In the genomic region with DNA sequence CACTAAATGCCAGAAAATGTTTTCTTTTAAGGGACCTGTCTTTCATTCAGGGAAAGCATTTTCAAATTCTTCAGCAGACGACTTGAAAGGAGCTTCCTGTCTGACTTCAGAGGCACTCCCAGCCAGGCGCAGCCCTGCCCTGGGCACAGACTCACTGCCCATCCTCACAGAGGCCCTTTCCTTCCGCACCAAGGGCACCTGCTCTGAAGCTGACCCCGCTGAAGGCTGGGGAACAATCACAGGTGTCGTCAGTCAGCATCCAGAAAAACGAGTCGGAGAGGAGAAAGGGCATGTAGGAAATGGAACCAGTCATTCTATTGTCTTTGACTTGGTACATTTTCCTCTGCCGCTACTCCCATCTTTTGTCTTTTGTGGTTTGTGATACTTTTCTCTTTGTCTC, we compare ENCODE assay signal across 22 cellular contexts.
"Had no signal": no experiment of that assay in that cellular context is flagged by ENCODE, and none has a peak within 500 bp of the region (broad histone marks: within the 10 kb centered on the region; RNA-seq: fewer than 3 reads in every experiment).

No MANE protein-coding gene starts in this region.

- H3K4me1 ChIP-seq: colonic mucosa, left ventricle myocardium inferior, right lobe of liver, testis, transverse colon had no signal

- H3K4me3 Mint-ChIP-seq: activated naive CD8-positive, alpha-beta T cell; natural killer cell treated with Interleukin-12 subunit alpha and Interleukin-12 subunit beta and Interleukin-15 and Interleukin-18, amount 100 ng/mL, for 72 hours had no signal

- H3K9me3 Mint-ChIP-seq: natural killer cell treated with Interleukin-12 subunit alpha and Interleukin-12 subunit beta and Interleukin-15 and Interleukin-18, amount 100 ng/mL, for 72 hours had no signal

- H3K36me3 ChIP-seq: colonic mucosa, left ventricle myocardium inferior, neutrophil, right lobe of liver, transverse colon had no signal

- H3K4me3 ChIP-seq: colonic mucosa, dorsolateral prefrontal cortex, left ventricle myocardium inferior, mucosa of descending colon, right lobe of liver, testis, transverse colon had no signal

- H3K9me3 ChIP-seq: colonic mucosa, left ventricle myocardium inferior, mucosa of descending colon, neutrophil, right lobe of liver, testis, transverse colon had no signal

- ATAC-seq: activated CD4-positive, CD25-positive, alpha-beta regulatory T cell treated with anti-CD3 and anti-CD28 coated beads, Interleukin-2, amount 50 U/mL, for 24 hours; mucosa of descending colon; natural killer cell treated with Interleukin-12 subunit alpha and Interleukin-12 subunit beta and Interleukin-15 and Interleukin-18, amount 100 ng/mL, for 72 hours; right lobe of liver; stimulated activated naive CD8-positive, alpha-beta T cell treated with anti-CD3 and anti-CD28 coated beads, Interleukin-15, Interleukin-2, amounts not matched to agents 100 U/mL and 50 U/mL, for 24 hours had no signal

- H3K27ac ChIP-seq: colonic mucosa, dorsolateral prefrontal cortex, left ventricle myocardium inferior, neutrophil, right lobe of liver, testis, transverse colon, VCaP had no signal

- H3K27me3 ChIP-seq: colonic mucosa, neutrophil, right lobe of liver, testis, transverse colon had no signal

- DNase-seq: activated CD4-positive, alpha-beta T cell treated with anti-CD3 and anti-CD28 coated beads for 48 hours; activated CD4-positive, alpha-beta T cell treated with anti-CD3 and anti-CD28 coated beads, Interleukin-2, amount 50 U/mL, for 48 hours; activated CD8-positive, alpha-beta memory T cell treated with anti-CD3 and anti-CD28 coated beads for 24 hours; activated effector memory CD4-positive, alpha-beta T cell treated with Interleukin-2 at 50 U/mL for 16 hours; activated naive CD4-positive, alpha-beta T cell treated with Interleukin-2 at 50 U/mL for 16 hours; anterior cingulate cortex; cerebellar nuclear complex; colonic mucosa; dorsolateral prefrontal cortex; effector memory CD4-positive, alpha-beta T cell; left ventricle myocardium inferior; mucosa of descending colon; right lobe of liver; stimulated activated CD4-positive, alpha-beta T cell treated with anti-CD3 and anti-CD28 coated beads, Interleukin-2, amount 100 ng/mL, for 48 hours; stimulated activated naive CD8-positive, alpha-beta T cell treated with anti-CD3 and anti-CD28 coated beads, Interleukin-15, Interleukin-2, amounts not matched to agents 100 U/mL and 50 U/mL, for 24 hours; testis; transverse colon had no signal

- H3K27ac Mint-ChIP-seq: activated naive CD8-positive, alpha-beta T cell; natural killer cell treated with Interleukin-12 subunit alpha and Interleukin-12 subunit beta and Interleukin-15 and Interleukin-18, amount 100 ng/mL, for 72 hours had no signal

- H3K36me3 Mint-ChIP-seq: activated naive CD8-positive, alpha-beta T cell; natural killer cell treated with Interleukin-12 subunit alpha and Interleukin-12 subunit beta and Interleukin-15 and Interleukin-18, amount 100 ng/mL, for 72 hours had no signal
